In genomic region chr18:3692691-3693090, GRCh38 we compare ENCODE assay signal across 17 cellular contexts.
"Had no signal": no experiment of that assay in that cellular context is flagged by ENCODE, and none has a peak within 500 bp of the region (broad histone marks: within the 10 kb centered on the region; RNA-seq: fewer than 3 reads in every experiment).

No MANE protein-coding gene starts in this region.

- H3K4me1 ChIP-seq: ascending aorta, breast epithelium had no signal

- H3K4me3 ChIP-seq: ascending aorta, breast epithelium, tibial nerve had no signal

- H3K27me3 ChIP-seq: ascending aorta, breast epithelium, tibial nerve had no signal

- H3K9me3 ChIP-seq: ascending aorta, tibial nerve had no signal

- H3K27ac ChIP-seq: ascending aorta, breast epithelium, epithelial cell of prostate, tibial nerve had no signal

- H3K36me3 ChIP-seq: ascending aorta, breast epithelium, tibial nerve had no signal

- DNase-seq: activated CD4-positive, alpha-beta T cell treated with anti-CD3 and anti-CD28 coated beads, Interleukin-2, amount 50 U/mL, for 4 hours; activated naive CD4-positive, alpha-beta T cell treated with anti-CD3 and anti-CD28 coated beads for 36 hours; activated naive CD8-positive, alpha-beta T cell treated with anti-CD3 and anti-CD28 coated beads, Interleukin-2, amount 50 U/mL, for 24 hours; head of caudate nucleus; left cardiac atrium; mammary epithelial cell; naive thymus-derived CD8-positive, alpha-beta T cell; stimulated activated CD4-positive, alpha-beta T cell treated with anti-CD3 and anti-CD28 coated beads, Interleukin-15, amount 100 ng/mL, for 24 hours; stimulated activated CD4-positive, alpha-beta T cell treated with anti-CD3 and anti-CD28 coated beads, Interleukin-4, amount 100 ng/mL, for 1 hour; stimulated activated naive B cell treated with anti-CD40 and anti-IgM and Interleukin-4, amounts not matched to agents 10 μg/mL and 1 μg/mL and 100 μg/mL, for 72 hours had no signal

- ATAC-seq: activated CD4-positive, CD25-positive, alpha-beta regulatory T cell treated with anti-CD3 and anti-CD28 coated beads, Interleukin-2, amount 50 U/mL, for 24 hours; activated naive CD8-positive, alpha-beta T cell treated with anti-CD3 and anti-CD28 coated beads, Interleukin-2, amount 50 U/mL, for 24 hours; activated T-helper 17 cell treated with anti-CD3 and anti-CD28 coated beads, Interleukin-2, amount 50 U/mL, for 72 hours; left cardiac atrium; naive thymus-derived CD8-positive, alpha-beta T cell; stimulated activated naive B cell treated with anti-CD40 and anti-IgM and Interleukin-4, amounts not matched to agents 10 μg/mL and 1 μg/mL and 100 μg/mL, for 72 hours had no signal

- FAIRE-seq: frontal cortex had no signal
